ENCODE assay signal across 8 cellular contexts in the genomic region with DNA sequence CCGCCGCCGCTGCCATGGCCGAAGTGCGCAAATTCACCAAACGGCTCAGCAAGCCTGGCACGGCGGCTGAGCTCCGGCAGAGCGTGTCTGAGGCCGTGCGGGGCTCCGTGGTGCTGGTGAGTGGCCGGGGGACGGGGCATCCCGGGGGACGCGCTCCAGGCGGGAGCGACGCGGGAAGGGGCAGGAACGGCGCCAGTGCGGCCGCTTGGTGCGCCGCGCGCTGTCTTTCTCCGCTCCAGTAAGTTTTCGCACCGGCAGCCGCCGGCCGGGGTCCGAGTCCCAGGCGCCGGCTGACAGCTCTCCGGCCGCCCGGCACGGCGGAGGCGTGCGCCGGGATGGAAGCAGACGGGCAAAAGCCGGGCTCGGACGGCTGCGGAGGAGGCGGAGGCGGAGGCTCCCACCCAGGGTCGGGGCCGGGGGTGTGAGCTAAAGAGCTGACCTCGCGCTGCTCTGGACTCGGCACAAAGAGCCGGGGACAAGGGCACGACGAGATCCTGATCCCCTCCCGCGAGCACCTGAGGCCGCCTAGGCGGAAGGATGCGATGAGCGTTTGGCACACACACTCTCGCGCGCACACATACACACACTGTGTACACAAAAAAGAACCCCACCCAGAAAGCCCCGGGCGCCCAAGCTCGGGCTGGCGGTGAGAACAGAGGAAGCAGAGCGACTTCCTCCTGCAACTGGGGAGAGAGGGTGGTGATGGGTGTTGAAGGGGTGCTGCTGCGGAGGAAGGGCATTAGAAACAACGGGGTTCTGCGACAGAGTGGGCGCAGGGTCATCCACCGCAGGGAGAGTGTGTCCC. TPM values are rescaled to one million over a fixed set of nuclear protein-coding genes. Genes with fewer than 3 reads are reported as not detected.
DNase-seq lines count a peak whose midpoint lies in the region; ATAC-seq and TF ChIP-seq lines count a peak whose summit lies in the region.

No MANE protein-coding gene starts in this region.

- H3K36me3 Mint-ChIP-seq in activated T-helper 17 cell treated with anti-CD3 and anti-CD28 coated beads, Interleukin-2, amount 50 U/mL, for 72 hours (ENCODE audit: low read depth): peaks cover 26% of the 10 kb centered on the region

- POLR2A ChIA-PET in AG04450 (lab: Yijun Ruan, JAX): interaction anchor here (0.7 to 1.5 kb wide), 4 partner anchors 25 to 105 kb away, joined by 3 to 5 read pairs (median 4); no protein-coding TSS in a partner anchor

- H3K9me3 ChIP-seq in AG04450 (ENCODE audit: control insufficient read depth, insufficient read depth, low read length): no peaks in the 10 kb centered on the region
- H3K9me3 ChIP-seq in cardiac muscle cell (ENCODE audit: low read depth): no peaks in the 10 kb centered on the region

- DNase-seq in AG04450 (ENCODE audit: low read depth, low spot score) (no peak), cardiac muscle cell (ENCODE audit: low read depth in 1 of 2, low spot score in 1 of 2) (no peak), HPDE6-E6E7 (ENCODE audit: extremely low spot score) (no peak)

- H3K27ac ChIP-seq in AG04450 (ENCODE audit: low read depth, low read length) (no peak overlapping the region), cardiac muscle cell (peak overlapping the region; percentile 68), rectal smooth muscle tissue (ENCODE audit: low read depth, low read length) (peak overlapping the region; percentile 80)

- peak; percentile 45 for ATAC-seq in GM19025 (IDR thresholded peaks at IDR 0.05; ENCODE audit: low read depth, unreplicated experiment)
- peak; percentile 57 for ATAC-seq in HG03280 (IDR thresholded peaks at IDR 0.05; ENCODE audit: unreplicated experiment)
- peak; percentile 67 for ATAC-seq in activated T-helper 17 cell treated with anti-CD3 and anti-CD28 coated beads, Interleukin-2, amount 50 U/mL, for 72 hours (replicated peaks)

- H3K27me3 ChIP-seq in AG04450 (ENCODE audit: control insufficient read depth, insufficient read depth, low read length): no peaks in the 10 kb centered on the region
- H3K27me3 ChIP-seq in cardiac muscle cell: no peaks in the 10 kb centered on the region
- H3K27me3 ChIP-seq in rectal smooth muscle tissue (ENCODE audit: control insufficient read depth, insufficient read depth, low read length): no peaks in the 10 kb centered on the region

- H3K4me3 Mint-ChIP-seq in activated T-helper 17 cell treated with anti-CD3 and anti-CD28 coated beads, Interleukin-2, amount 50 U/mL, for 72 hours: peak overlapping the region; percentile 94

- TF ChIP-seq CTCF in AG04450 (IDR thresholded peaks at IDR 0.05; ENCODE audit: low read depth, low read length) (no peak), cardiac muscle cell (IDR thresholded peaks at IDR 0.05; ENCODE audit: low read depth, low read length) (no peak)

- H3K36me3 ChIP-seq in cardiac muscle cell (no peaks in the 10 kb centered on the region), rectal smooth muscle tissue (ENCODE audit: control insufficient read depth, insufficient read depth, low read length) (no peaks in the 10 kb centered on the region)

- H3K9me3 Mint-ChIP-seq in activated T-helper 17 cell treated with anti-CD3 and anti-CD28 coated beads, Interleukin-2, amount 50 U/mL, for 72 hours: no peaks in the 10 kb centered on the region

- CTCF ChIA-PET in AG04450 (lab: Charles Lee): interaction anchor here (0.5 to 1.8 kb wide), 5 partner anchors 36 to 106 kb away, joined by 3 to 6 read pairs (median 5); no protein-coding TSS in a partner anchor

- H3K4me3 ChIP-seq in AG04450 (ENCODE audit: low read depth, low read length): peak overlapping the region; percentile 76
- H3K4me3 ChIP-seq in cardiac muscle cell: peak overlapping the region; percentile 74
- peak overlapping the region; percentile 64 for H3K4me3 ChIP-seq in rectal smooth muscle tissue (ENCODE audit: low read length)

- no peaks in the 10 kb centered on the region for H3K27me3 Mint-ChIP-seq in activated T-helper 17 cell treated with anti-CD3 and anti-CD28 coated beads, Interleukin-2, amount 50 U/mL, for 72 hours

- H3K4me1 ChIP-seq in cardiac muscle cell (ENCODE audit: low read depth) (peaks cover 13% of the 10 kb centered on the region), rectal smooth muscle tissue (ENCODE audit: control insufficient read depth, insufficient read depth, low read length) (peaks cover 2% of the 10 kb centered on the region)

- peaks cover 5% of the 10 kb centered on the region for H3K4me1 Mint-ChIP-seq in activated T-helper 17 cell treated with anti-CD3 and anti-CD28 coated beads, Interleukin-2, amount 50 U/mL, for 72 hours

- peak overlapping the region; percentile 92 for H3K27ac Mint-ChIP-seq in activated T-helper 17 cell treated with anti-CD3 and anti-CD28 coated beads, Interleukin-2, amount 50 U/mL, for 72 hours

- peak overlapping the region; percentile 34 for H3K9ac ChIP-seq in rectal smooth muscle tissue (ENCODE audit: low read length)

TF ChIP-seq in PFSK-1, 5 proteins besides CTCF, POLR2A, EP300 and RAD21:
- TF ChIP-seq, protein P1, sequence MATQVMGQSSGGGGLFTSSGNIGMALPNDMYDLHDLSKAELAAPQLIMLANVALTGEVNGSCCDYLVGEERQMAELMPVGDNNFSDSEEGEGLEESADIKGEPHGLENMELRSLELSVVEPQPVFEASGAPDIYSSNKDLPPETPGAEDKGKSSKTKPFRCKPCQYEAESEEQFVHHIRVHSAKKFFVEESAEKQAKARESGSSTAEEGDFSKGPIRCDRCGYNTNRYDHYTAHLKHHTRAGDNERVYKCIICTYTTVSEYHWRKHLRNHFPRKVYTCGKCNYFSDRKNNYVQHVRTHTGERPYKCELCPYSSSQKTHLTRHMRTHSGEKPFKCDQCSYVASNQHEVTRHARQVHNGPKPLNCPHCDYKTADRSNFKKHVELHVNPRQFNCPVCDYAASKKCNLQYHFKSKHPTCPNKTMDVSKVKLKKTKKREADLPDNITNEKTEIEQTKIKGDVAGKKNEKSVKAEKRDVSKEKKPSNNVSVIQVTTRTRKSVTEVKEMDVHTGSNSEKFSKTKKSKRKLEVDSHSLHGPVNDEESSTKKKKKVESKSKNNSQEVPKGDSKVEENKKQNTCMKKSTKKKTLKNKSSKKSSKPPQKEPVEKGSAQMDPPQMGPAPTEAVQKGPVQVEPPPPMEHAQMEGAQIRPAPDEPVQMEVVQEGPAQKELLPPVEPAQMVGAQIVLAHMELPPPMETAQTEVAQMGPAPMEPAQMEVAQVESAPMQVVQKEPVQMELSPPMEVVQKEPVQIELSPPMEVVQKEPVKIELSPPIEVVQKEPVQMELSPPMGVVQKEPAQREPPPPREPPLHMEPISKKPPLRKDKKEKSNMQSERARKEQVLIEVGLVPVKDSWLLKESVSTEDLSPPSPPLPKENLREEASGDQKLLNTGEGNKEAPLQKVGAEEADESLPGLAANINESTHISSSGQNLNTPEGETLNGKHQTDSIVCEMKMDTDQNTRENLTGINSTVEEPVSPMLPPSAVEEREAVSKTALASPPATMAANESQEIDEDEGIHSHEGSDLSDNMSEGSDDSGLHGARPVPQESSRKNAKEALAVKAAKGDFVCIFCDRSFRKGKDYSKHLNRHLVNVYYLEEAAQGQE (IDR thresholded peaks at IDR 0.05; ENCODE audit: insufficient read depth in 1 of 2, low read depth in 2 of 2, low read length in 2 of 2): no peak
- TF ChIP-seq POLR2AphosphoS5 (IDR thresholded peaks at IDR 0.05; ENCODE audit: low read depth, low read length) (no peak), TAF1 (IDR thresholded peaks at IDR 0.05; ENCODE audit: borderline replicate concordance, insufficient read depth, low read length) (no peak), FOXP2 (optimal IDR thresholded peaks at IDR 0.05; ENCODE audit: borderline replicate concordance, extremely low read depth, extremely low read length, insufficient read depth) (peak; percentile 70), SIN3A (IDR thresholded peaks at IDR 0.05; ENCODE audit: borderline replicate concordance, insufficient read depth, low read length) (no peak)
TF ChIP-seq in PFSK-1: peak in this region for 1.

RNA-seq across cellular contexts. Expression of a gene that starts 0.5 kb away (rescaled TPM):
- polyA plus RNA-seq in AG04450 (2011; rRNA removed) (20.7 and 26.4 TPM in 2 replicates), cardiac muscle cell (12.5 and 13.6 TPM in 2 replicates)
- 17.2 and 28.4 TPM in 2 replicates for polyA minus RNA-seq in AG04450 (2011; rRNA and poly(A)+ RNA removed)
- polyA plus RNA-seq in PFSK-1 (2012; ENCODE audit: insufficient read length, low read depth): 18.8 TPM
- 10 to 100 TPM; 45.5 to 50.6 TPM for total RNA-seq in activated T-helper 17 cell treated with anti-CD3 and anti-CD28 coated beads, Interleukin-2, amount 50 U/mL, for 72 hours
- 11.0 and 11.2 TPM in 2 replicates for total RNA-seq in cardiac muscle cell
